ENCODE assay signal across 8 cellular contexts in genomic region chr22:29394931-29395581, GRCh38. TPM values are rescaled to one million over a fixed set of nuclear protein-coding genes. Genes with fewer than 3 reads are reported as not detected.
DNase-seq lines count a peak whose midpoint lies in the region; ATAC-seq and TF ChIP-seq lines count a peak whose summit lies in the region.

No MANE protein-coding gene starts in this region.

- peak; percentile 89 for TF ChIP-seq CTCF in PC-9 (conservative IDR thresholded peaks at IDR 0.05)
- TF ChIP-seq CTCF in neural cell (IDR thresholded peaks at IDR 0.05; ENCODE audit: poor library complexity, severe bottlenecking), result peak; percentile 98

- 0 out of 2 replicates have a peak, but pooled peaks cover 4% of the 10 kb centered on the region for H3K4me1 ChIP-seq in PC-9 (replicated peaks; ENCODE audit: insufficient read depth)

- no peaks in the 10 kb centered on the region for H3K9me3 ChIP-seq in PC-9 (ENCODE audit: insufficient read depth, low read depth)
- no peaks in the 10 kb centered on the region for H3K9me3 ChIP-seq in neural cell (ENCODE audit: low read length)

- no peaks in the 10 kb centered on the region for H3F3A ChIP-seq in PC-9 (ENCODE audit: insufficient read depth, low read depth)
- H3F3A ChIP-seq in neural cell (ENCODE audit: insufficient read depth, low read length, poor library complexity, severe bottlenecking), result no peaks in the 10 kb centered on the region

- POLR2A ChIA-PET in PC-9 (lab: Charles Lee; ENCODE audit: unreplicated experiment), result no interaction called here

- CTCF ChIA-PET in PC-9 (lab: Charles Lee), result interaction anchor here (0.5 to 0.6 kb wide), 4 partner anchors 23 to 307 kb away, joined by 4 to 9 read pairs (median 6); no protein-coding TSS in a partner anchor

- no TSS peak for BruUV-seq in PC-9 (replicated peaks; lab: Mats Ljungman, UMichigan)

- H4K20me1 ChIP-seq in PC-9 (ENCODE audit: insufficient read depth) (no peaks in the 10 kb centered on the region), neural cell (ENCODE audit: insufficient read depth) (no peaks in the 10 kb centered on the region)

- H3K4me3 ChIP-seq in PC-9, result no peak overlapping the region
- no peak overlapping the region for H3K4me3 ChIP-seq in neural cell (ENCODE audit: low read length)

- TF ChIP-seq RAD21 in neural cell (conservative IDR thresholded peaks at IDR 0.05), result peak; percentile 96

- H3K27ac ChIP-seq in PC-9 (no peak overlapping the region), neural cell (ENCODE audit: low read length) (peak overlapping the region; percentile 12)

- H3K36me3 ChIP-seq in PC-9 (ENCODE audit: low read depth) (no peaks in the 10 kb centered on the region), neural cell (ENCODE audit: insufficient read depth, low read length) (no peaks in the 10 kb centered on the region)

- TF ChIP-seq EP300 in neural cell (conservative IDR thresholded peaks at IDR 0.05; ENCODE audit: poor library complexity, severe bottlenecking), result no peak

- H3K4me2 ChIP-seq in PC-9 (no peak overlapping the region), neural cell (ENCODE audit: low read length) (no peak overlapping the region)

- H3K9me2 ChIP-seq in PC-9 (ENCODE audit: insufficient read depth) (no peaks in the 10 kb centered on the region), neural cell (ENCODE audit: insufficient read depth, low read length) (no peaks in the 10 kb centered on the region)

- no peaks in the 10 kb centered on the region for H3K79me2 ChIP-seq in PC-9 (ENCODE audit: low read depth)
- H3K79me2 ChIP-seq in neural cell (replicated peaks; ENCODE audit: insufficient read depth, low read length), result no peaks in the 10 kb centered on the region

- no peak overlapping the region for H3K9ac ChIP-seq in neural cell (ENCODE audit: low read length)

- intact Hi-C loops in PC-9 (cut with micrococcal nuclease; ENCODE audit: unreplicated experiment), result loop anchor here (1.0 to 5.0 kb wide), 3 partner anchors 129 to 610 kb away; no protein-coding TSS in a partner anchor

- DNase-seq in GF-D8 (lab: John Stamatoyannopoulos, UW) (peak; percentile 34), KG1 (lab: John Stamatoyannopoulos, UW) (peak; percentile 12), PC-9 (peak in 1 of 2 experiments; percentile 45), fibroblast of peridontal ligament (ENCODE audit: extremely low read depth) (peak; percentile 80), stromal cell of bone marrow (ENCODE audit: low read depth) (peak; percentile 52)
- peak; percentile 75 to 77 for DNase-seq in activated T-cell treated with anti-CD3 and anti-CD28 coated beads, Interleukin-2, amount 50 U/mL, for 48 hours

- ATAC-seq in HG02981 (IDR thresholded peaks at IDR 0.05; ENCODE audit: unreplicated experiment), result no peak

- H3K27me3 ChIP-seq in PC-9 (ENCODE audit: insufficient read depth, low read depth) (no peaks in the 10 kb centered on the region), neural cell (ENCODE audit: insufficient read depth, low read depth, low read length) (no peaks in the 10 kb centered on the region)

- H2AFZ ChIP-seq in PC-9 (no peak overlapping the region), neural cell (ENCODE audit: low read depth, low read length) (no peak overlapping the region)

TF ChIP-seq in neural cell, 6 proteins besides CTCF, POLR2A, EP300 and RAD21:
- TF ChIP-seq SMC3 (conservative IDR thresholded peaks at IDR 0.05; ENCODE audit: poor library complexity), result peak; percentile 94
- TF ChIP-seq MXI1 (conservative IDR thresholded peaks at IDR 0.05; ENCODE audit: poor library complexity, severe bottlenecking), result peak; percentile 22
- TF ChIP-seq, protein P1, sequence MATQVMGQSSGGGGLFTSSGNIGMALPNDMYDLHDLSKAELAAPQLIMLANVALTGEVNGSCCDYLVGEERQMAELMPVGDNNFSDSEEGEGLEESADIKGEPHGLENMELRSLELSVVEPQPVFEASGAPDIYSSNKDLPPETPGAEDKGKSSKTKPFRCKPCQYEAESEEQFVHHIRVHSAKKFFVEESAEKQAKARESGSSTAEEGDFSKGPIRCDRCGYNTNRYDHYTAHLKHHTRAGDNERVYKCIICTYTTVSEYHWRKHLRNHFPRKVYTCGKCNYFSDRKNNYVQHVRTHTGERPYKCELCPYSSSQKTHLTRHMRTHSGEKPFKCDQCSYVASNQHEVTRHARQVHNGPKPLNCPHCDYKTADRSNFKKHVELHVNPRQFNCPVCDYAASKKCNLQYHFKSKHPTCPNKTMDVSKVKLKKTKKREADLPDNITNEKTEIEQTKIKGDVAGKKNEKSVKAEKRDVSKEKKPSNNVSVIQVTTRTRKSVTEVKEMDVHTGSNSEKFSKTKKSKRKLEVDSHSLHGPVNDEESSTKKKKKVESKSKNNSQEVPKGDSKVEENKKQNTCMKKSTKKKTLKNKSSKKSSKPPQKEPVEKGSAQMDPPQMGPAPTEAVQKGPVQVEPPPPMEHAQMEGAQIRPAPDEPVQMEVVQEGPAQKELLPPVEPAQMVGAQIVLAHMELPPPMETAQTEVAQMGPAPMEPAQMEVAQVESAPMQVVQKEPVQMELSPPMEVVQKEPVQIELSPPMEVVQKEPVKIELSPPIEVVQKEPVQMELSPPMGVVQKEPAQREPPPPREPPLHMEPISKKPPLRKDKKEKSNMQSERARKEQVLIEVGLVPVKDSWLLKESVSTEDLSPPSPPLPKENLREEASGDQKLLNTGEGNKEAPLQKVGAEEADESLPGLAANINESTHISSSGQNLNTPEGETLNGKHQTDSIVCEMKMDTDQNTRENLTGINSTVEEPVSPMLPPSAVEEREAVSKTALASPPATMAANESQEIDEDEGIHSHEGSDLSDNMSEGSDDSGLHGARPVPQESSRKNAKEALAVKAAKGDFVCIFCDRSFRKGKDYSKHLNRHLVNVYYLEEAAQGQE (IDR thresholded peaks at IDR 0.05; ENCODE audit: borderline replicate concordance), result no peak
- no peak for TF ChIP-seq EZH2 (IDR thresholded peaks at IDR 0.05; ENCODE audit: borderline replicate concordance, insufficient read depth, low read length, poor library complexity, severe bottlenecking)
- no peak for TF ChIP-seq TAF1 (IDR thresholded peaks at IDR 0.05; ENCODE audit: low read depth)
- no peak for TF ChIP-seq POLR2AphosphoS5 (IDR thresholded peaks at IDR 0.05)

RNA-seq across cellular contexts. Expression of gene AP1B1, which starts 6.7 kb away (rescaled TPM):
- total RNA-seq in PC-9 (2021), result 43.9 and 50.8 TPM in 2 replicates
- polyA plus RNA-seq in neural cell, result 43.8 and 44.3 TPM in 2 replicates
- 78.1 and 87.9 TPM in 2 replicates for polyA minus RNA-seq in neural cell

RNA-seq across cellular contexts. Expression of gene RFPL1, which starts 43.3 kb away (rescaled TPM):
- not detected in 2 replicates for total RNA-seq in PC-9 (2021)
- polyA plus RNA-seq in neural cell, result not detected in 2 replicates
- not detected in 2 replicates for polyA minus RNA-seq in neural cell
